In genomic region chr19:13864223-13864512, GRCh38 we compare ENCODE assay signal across 11 cellular contexts. TPM values are rescaled to one million over a fixed set of nuclear protein-coding genes. Genes with fewer than 3 reads are reported as not detected.
DNase-seq lines count a peak whose midpoint lies in the region; ATAC-seq, FAIRE-seq and TF ChIP-seq lines count a peak whose summit lies in the region.
"Had no signal": no experiment of that assay in that cellular context is flagged by ENCODE, and none has a peak within 500 bp of the region (broad histone marks: within the 10 kb centered on the region; RNA-seq: fewer than 3 reads in every experiment).

No MANE protein-coding gene starts in this region.

- no peak; the same call in 1 of the 2 replicates for TF ChIP-seq CTCF in HepG2 (CRISPR knock-in tag; IDR thresholded peaks at IDR 0.05)
- no peak for TF ChIP-seq CTCF in right lobe of liver (IDR thresholded peaks at IDR 0.05)
- TF ChIP-seq CTCF in vagina (IDR thresholded peaks at IDR 0.05) = no peak

- no peak overlapping the region for H3K9ac ChIP-seq in HepG2 (ENCODE audit: insufficient read depth, low read depth, low read length)

- H3K9me3 Mint-ChIP-seq in activated CD4-positive, alpha-beta memory T cell treated with anti-CD3 and anti-CD28 coated beads, Interleukin-2, amount 10 ng/mL, durations not matched to agents 7 days and 5 days = no peaks in the 10 kb centered on the region
- no peaks in the 10 kb centered on the region for H3K9me3 Mint-ChIP-seq in memory B cell

- no peaks in the 10 kb centered on the region for H4K20me1 ChIP-seq in HepG2 (ENCODE audit: insufficient read depth, low read length)

- BruUV-seq in HepG2 (replicated peaks; lab: Mats Ljungman, UMichigan) = no TSS peak

- ATAC-seq in HepG2 (peak; percentile 15), right lobe of liver (no peak), memory B cell (ENCODE audit: low read depth) (no peak), HG02870 (IDR thresholded peaks at IDR 0.05; ENCODE audit: unreplicated experiment) (no peak)
- ATAC-seq: activated CD4-positive, CD25-positive, alpha-beta regulatory T cell treated with anti-CD3 and anti-CD28 coated beads, Interleukin-2, amount 50 U/mL, for 24 hours had no signal

- WGBS in HepG2 (ENCODE audit: low lambda C conversion rate) = 0% methylated on average over 2 of the region's 6 CpGs
- WGBS in right lobe of liver (ENCODE audit: insufficient coverage, low coverage, low lambda C conversion rate, missing lambda C conversion rate) = 17% methylated on average over 2 of the region's 6 CpGs

- H3K27ac Mint-ChIP-seq in activated CD4-positive, alpha-beta memory T cell treated with anti-CD3 and anti-CD28 coated beads, Interleukin-2, amount 10 ng/mL, durations not matched to agents 7 days and 5 days = no peak overlapping the region
- no peak overlapping the region for H3K27ac Mint-ChIP-seq in memory B cell

- no peak for TF ChIP-seq POLR2A in HepG2 (IDR thresholded peaks at IDR 0.05; ENCODE audit: insufficient read depth in 1 of 2, low read depth in 2 of 2, low read length in 2 of 2)
- no peak for TF ChIP-seq POLR2A in right lobe of liver (IDR thresholded peaks at IDR 0.05)
- TF ChIP-seq POLR2A in vagina (IDR thresholded peaks at IDR 0.05) = no peak

- in situ Hi-C loops in HepG2 (cut with HindIII; ENCODE audit: extremely low pct_ligation_motif_present, low pct_unique_long_range_greater_than_20kb) = loop anchor here (5.0 kb wide), 1 partner anchor 82 kb away; no protein-coding TSS in a partner anchor

- POLR2A ChIA-PET in HepG2 (lab: Yijun Ruan, JAX) = interaction anchor here (0.8 kb wide), 1 partner anchor 69 kb away, joined by 4 read pairs; the partner anchor contains the start of gene ZSWIM4
- POLR2A ChIA-PET in activated CD4-positive, alpha-beta memory T cell treated with anti-CD3 and anti-CD28 coated beads, Interleukin-2, amount 10 ng/mL, durations not matched to agents 7 days and 5 days (lab: Charles Lee) = interaction anchor here (0.9 to 5.4 kb wide), 3 partner anchors 27 to 267 kb away, joined by 3 to 66 read pairs (median 23); no protein-coding TSS in a partner anchor

- H3K36me3 Mint-ChIP-seq in activated CD4-positive, alpha-beta memory T cell treated with anti-CD3 and anti-CD28 coated beads, Interleukin-2, amount 10 ng/mL, durations not matched to agents 7 days and 5 days (ENCODE audit: low read depth) = no peaks in the 10 kb centered on the region
- no peaks in the 10 kb centered on the region for H3K36me3 Mint-ChIP-seq in memory B cell

- H3K4me3 Mint-ChIP-seq in activated CD4-positive, alpha-beta memory T cell treated with anti-CD3 and anti-CD28 coated beads, Interleukin-2, amount 10 ng/mL, durations not matched to agents 7 days and 5 days = peak overlapping the region; percentile 67
- peak overlapping the region; percentile 72 for H3K4me3 Mint-ChIP-seq in memory B cell

- no peak for DNase-seq in HepG2 (ENCODE audit: low spot score)
- DNase-seq in right lobe of liver = no peak
- no peak for DNase-seq in activated CD4-positive, alpha-beta memory T cell treated with anti-CD3 and anti-CD28 coated beads, Interleukin-2, amount 10 ng/mL, durations not matched to agents 7 days and 5 days
- DNase-seq in memory B cell (ENCODE audit: low spot score in 2 of 2) = no peak
- DNase-seq in vagina (ENCODE audit: extremely low spot score in 2 of 2) = no peak
- DNase-seq in posterior cingulate gyrus = no peak
- DNase-seq in GF-D8 (lab: John Stamatoyannopoulos, UW) = no peak
- DNase-seq: GM23248 had no signal

- CTCF ChIA-PET in HepG2 (lab: Yijun Ruan, JAX; ENCODE audit: low intra/inter-chr PET ratio, low total read pairs) = interaction anchor here (2.8 kb wide), 1 partner anchor 79 kb away, joined by 38 read pairs; no protein-coding TSS in a partner anchor
- CTCF ChIA-PET in activated CD4-positive, alpha-beta memory T cell treated with anti-CD3 and anti-CD28 coated beads, Interleukin-2, amount 10 ng/mL, durations not matched to agents 7 days and 5 days (lab: Charles Lee) = interaction anchor here (1.1 to 6.1 kb wide), 6 partner anchors 8 to 142 kb away, joined by 3 to 190 read pairs (median 24); partner anchors contain the start of genes RFX1 and ZSWIM4

- no peaks in the 10 kb centered on the region for H3K79me2 ChIP-seq in HepG2 (ENCODE audit: insufficient read depth, low read length)

- H3K27ac ChIP-seq in HepG2 (ENCODE audit: extremely low read length, insufficient read depth, low read length) (no peak overlapping the region), right lobe of liver (no peak overlapping the region), vagina (peak overlapping the region; percentile 68)
- H3K27ac ChIP-seq: GM23248 had no signal

- peak overlapping the region; percentile 47 to 58 (median 49); a peak in 5 of 6 replicates for H3K4me3 ChIP-seq in HepG2 (replicated peaks in 1 of 3; ENCODE audit: insufficient read depth in 1 of 3, low read depth in 2 of 3, low read length in 3 of 3)
- H3K4me3 ChIP-seq in right lobe of liver = no peak overlapping the region
- no peak overlapping the region for H3K4me3 ChIP-seq in vagina

- H3K9me3 ChIP-seq in HepG2 (ENCODE audit: low read length) = no peaks in the 10 kb centered on the region
- no peaks in the 10 kb centered on the region for H3K9me3 ChIP-seq in right lobe of liver
- no peaks in the 10 kb centered on the region for H3K9me3 ChIP-seq in vagina

- no peak for TF ChIP-seq RAD21 in HepG2 (CRISPR knock-in tag; IDR thresholded peaks at IDR 0.05)

- peaks cover 36% of the 10 kb centered on the region for H3K4me1 ChIP-seq in HepG2 (ENCODE audit: insufficient read depth, low read length)
- peaks cover 0 to 6% (median 2%) of the 10 kb centered on the region in 4 donors for H3K4me1 ChIP-seq in right lobe of liver
- H3K4me1 ChIP-seq in vagina = peaks cover 30% of the 10 kb centered on the region

- H3K4me1 Mint-ChIP-seq in activated CD4-positive, alpha-beta memory T cell treated with anti-CD3 and anti-CD28 coated beads, Interleukin-2, amount 10 ng/mL, durations not matched to agents 7 days and 5 days = peaks cover 49% of the 10 kb centered on the region
- peaks cover 24% of the 10 kb centered on the region for H3K4me1 Mint-ChIP-seq in memory B cell

- peaks cover 29% of the 10 kb centered on the region for H3K27me3 Mint-ChIP-seq in activated CD4-positive, alpha-beta memory T cell treated with anti-CD3 and anti-CD28 coated beads, Interleukin-2, amount 10 ng/mL, durations not matched to agents 7 days and 5 days
- H3K27me3 Mint-ChIP-seq in memory B cell = peaks cover 28% of the 10 kb centered on the region

- H3K4me2 ChIP-seq in HepG2 (ENCODE audit: low read depth, low read length) = peak overlapping the region; percentile 55

- intact Hi-C loops in HepG2 (cut with micrococcal nuclease; ENCODE audit: unreplicated experiment) (loop anchor here (5.0 kb wide), 1 partner anchor 267 kb away; no protein-coding TSS in a partner anchor), right lobe of liver (cut with DNase I) (loop anchor here (5.0 to 10.0 kb wide), 3 partner anchors 77 to 589 kb away; no protein-coding TSS in a partner anchor), vagina (cut with DNase I) (loop anchor here (5.0 kb wide), 1 partner anchor 77 kb away; no protein-coding TSS in a partner anchor), posterior cingulate gyrus (cut with DNase I) (no loop called here)

- H3K27me3 ChIP-seq in HepG2 (ENCODE audit: control insufficient read depth in 1 of 2, insufficient read depth in 2 of 2, low read length in 2 of 2) = peaks cover 0 to 9% of the 10 kb centered on the region in 2 experiments; a peak in 1 of 5 replicates
- no peaks in the 10 kb centered on the region for H3K27me3 ChIP-seq in right lobe of liver
- H3K27me3 ChIP-seq in vagina = no peaks in the 10 kb centered on the region

- H3K36me3 ChIP-seq in HepG2 (replicated peaks in 1 of 2; ENCODE audit: control insufficient read depth in 1 of 2, insufficient read depth in 2 of 2, low read length in 2 of 2) (no peaks in the 10 kb centered on the region), right lobe of liver (no peaks in the 10 kb centered on the region), vagina (no peaks in the 10 kb centered on the region)

- no peak overlapping the region for H2AFZ ChIP-seq in HepG2 (ENCODE audit: low read length)

- FAIRE-seq in HepG2 (lab: Jason Lieb, UNC) = no peak

- TF ChIP-seq EP300 in HepG2 (IDR thresholded peaks at IDR 0.05; ENCODE audit: low read depth in 2 of 2, low read length in 2 of 2) (no peak), HepG2 (CRISPR knock-in tag; IDR thresholded peaks at IDR 0.05; ENCODE audit: borderline replicate concordance) (no peak)

RNA-seq across cellular contexts. Expression of gene NANOS3, which starts 12.8 kb away (rescaled TPM):
- total RNA-seq in HepG2 (2016; rRNA removed; fragmentation: Illumina TruSeq; extraction: Trizol) (not detected in 2 replicates), right lobe of liver (not detected), vagina (not detected)
- total RNA-seq in HepG2 (2016; cell fraction: cytosol; rRNA removed; fragmentation: Illumina TruSeq; extraction: Trizol; ENCODE audit: low read depth) = not detected in 2 replicates
- not detected in 2 replicates for total RNA-seq in HepG2 (2016; cell fraction: insoluble cytoplasmic fraction; rRNA removed; fragmentation: Illumina TruSeq; extraction: Trizol)
- not detected in 2 replicates for total RNA-seq in HepG2 (2016; cell fraction: membrane; rRNA removed; fragmentation: Illumina TruSeq; extraction: Trizol)
- not detected in 2 replicates for total RNA-seq in HepG2 (2016; cell fraction: nucleus; rRNA removed; fragmentation: Illumina TruSeq; extraction: Trizol)
- polyA plus RNA-seq in HepG2 (2011; rRNA removed) = 0.21 TPM in 1 of 2 replicates, not detected in the other
- polyA plus RNA-seq in HepG2 (2011; cell fraction: cytosol; rRNA removed) = not detected in 2 replicates
- polyA plus RNA-seq in HepG2 (2011; cell fraction: nucleus; rRNA removed) = 1.1 and 1.8 TPM in 2 replicates
- 1.1 TPM in 1 of 2 replicates, not detected in the other for polyA plus RNA-seq in HepG2 (2012)
- polyA plus RNA-seq in HepG2 (2016; cell fraction: cytosol; fragmentation: Illumina TruSeq; extraction: Trizol; ENCODE audit: low read depth) = not detected in 2 replicates
- not detected in 2 replicates for polyA plus RNA-seq in HepG2 (2016; cell fraction: insoluble cytoplasmic fraction; fragmentation: Illumina TruSeq; extraction: Trizol; ENCODE audit: low read depth)
- not detected in 2 replicates for polyA plus RNA-seq in HepG2 (2016; cell fraction: membrane; fragmentation: Illumina TruSeq; extraction: Trizol; ENCODE audit: low read depth)
- polyA plus RNA-seq in HepG2 (2016; cell fraction: nucleus; fragmentation: Illumina TruSeq; extraction: Trizol; ENCODE audit: insufficient read depth, low read depth) = not detected in 2 replicates
- polyA minus RNA-seq in HepG2 (2011; rRNA and poly(A)+ RNA removed; ENCODE audit: low replicate concordance) = not detected in 2 replicates
- polyA minus RNA-seq in HepG2 (2011; cell fraction: cytosol; rRNA and poly(A)+ RNA removed) = not detected in 2 replicates
- not detected in 2 replicates for polyA minus RNA-seq in HepG2 (2011; cell fraction: nucleus; rRNA and poly(A)+ RNA removed)
- under 1 TPM; 0.65 to 0.95 TPM for total RNA-seq in activated CD4-positive, alpha-beta memory T cell treated with anti-CD3 and anti-CD28 coated beads, Interleukin-2, amount 10 ng/mL, durations not matched to agents 7 days and 5 days
- total RNA-seq: GM23248 had no signal
- polyA plus RNA-seq: adipose tissue had no signal

RNA-seq across cellular contexts. Expression of gene BRME1, which starts 41.7 kb away (rescaled TPM):
- 0.84 and 1.5 TPM in 2 replicates for total RNA-seq in HepG2 (2016; rRNA removed; fragmentation: Illumina TruSeq; extraction: Trizol)
- total RNA-seq in HepG2 (2016; cell fraction: cytosol; rRNA removed; fragmentation: Illumina TruSeq; extraction: Trizol; ENCODE audit: low read depth) = 0.35 and 0.40 TPM in 2 replicates
- 1.1 TPM in 2 replicates for total RNA-seq in HepG2 (2016; cell fraction: insoluble cytoplasmic fraction; rRNA removed; fragmentation: Illumina TruSeq; extraction: Trizol)
- total RNA-seq in HepG2 (2016; cell fraction: membrane; rRNA removed; fragmentation: Illumina TruSeq; extraction: Trizol) = 0.25 and 0.69 TPM in 2 replicates
- total RNA-seq in HepG2 (2016; cell fraction: nucleus; rRNA removed; fragmentation: Illumina TruSeq; extraction: Trizol) = 1.2 and 1.3 TPM in 2 replicates
- polyA plus RNA-seq in HepG2 (2011; rRNA removed) = 0.74 and 0.91 TPM in 2 replicates
- 0.55 and 0.72 TPM in 2 replicates for polyA plus RNA-seq in HepG2 (2011; cell fraction: cytosol; rRNA removed)
- polyA plus RNA-seq in HepG2 (2011; cell fraction: nucleus; rRNA removed) = 5.7 and 8.2 TPM in 2 replicates
- polyA plus RNA-seq in HepG2 (2012) = 1.3 and 1.8 TPM in 2 replicates
- polyA plus RNA-seq in HepG2 (2016; cell fraction: cytosol; fragmentation: Illumina TruSeq; extraction: Trizol; ENCODE audit: low read depth) = 0.09 TPM in 1 of 2 replicates, not detected in the other
- polyA plus RNA-seq in HepG2 (2016; cell fraction: insoluble cytoplasmic fraction; fragmentation: Illumina TruSeq; extraction: Trizol; ENCODE audit: low read depth) = 1.1 and 1.8 TPM in 2 replicates
- polyA plus RNA-seq in HepG2 (2016; cell fraction: membrane; fragmentation: Illumina TruSeq; extraction: Trizol; ENCODE audit: low read depth) = 0.23 and 0.31 TPM in 2 replicates
- 5.8 and 5.9 TPM in 2 replicates for polyA plus RNA-seq in HepG2 (2016; cell fraction: nucleus; fragmentation: Illumina TruSeq; extraction: Trizol; ENCODE audit: insufficient read depth, low read depth)
- polyA minus RNA-seq in HepG2 (2011; rRNA and poly(A)+ RNA removed; ENCODE audit: low replicate concordance) = 1.2 and 5.8 TPM in 2 replicates
- polyA minus RNA-seq in HepG2 (2011; cell fraction: cytosol; rRNA and poly(A)+ RNA removed) = 1.3 TPM in 1 of 2 replicates, not detected in the other
- polyA minus RNA-seq in HepG2 (2011; cell fraction: nucleus; rRNA and poly(A)+ RNA removed) = 2.2 and 2.4 TPM in 2 replicates
- 1 to 10 TPM in 4 of 6 experiments, under 1 TPM in 2; 0.34 to 3.7 (median 1.2) TPM for total RNA-seq in right lobe of liver
- total RNA-seq in activated CD4-positive, alpha-beta memory T cell treated with anti-CD3 and anti-CD28 coated beads, Interleukin-2, amount 10 ng/mL, durations not matched to agents 7 days and 5 days = 1 to 10 TPM; 3.8 to 4.4 TPM
- 12.0 TPM for total RNA-seq in vagina

RNA-seq across cellular contexts. Expression of gene CC2D1A, which starts 41.8 kb away (rescaled TPM):
- total RNA-seq in HepG2 (2016; rRNA removed; fragmentation: Illumina TruSeq; extraction: Trizol) (6.4 and 9.7 TPM in 2 replicates), right lobe of liver (10 to 100 TPM; 16.5 to 29.8 (median 18.1) TPM), vagina (44.4 TPM)
- total RNA-seq in HepG2 (2016; cell fraction: cytosol; rRNA removed; fragmentation: Illumina TruSeq; extraction: Trizol; ENCODE audit: low read depth) = 5.0 and 5.7 TPM in 2 replicates
- total RNA-seq in HepG2 (2016; cell fraction: insoluble cytoplasmic fraction; rRNA removed; fragmentation: Illumina TruSeq; extraction: Trizol) = 4.7 and 10.2 TPM in 2 replicates
- total RNA-seq in HepG2 (2016; cell fraction: membrane; rRNA removed; fragmentation: Illumina TruSeq; extraction: Trizol) = 5.3 and 5.8 TPM in 2 replicates
- total RNA-seq in HepG2 (2016; cell fraction: nucleus; rRNA removed; fragmentation: Illumina TruSeq; extraction: Trizol) = 9.4 and 12.9 TPM in 2 replicates
- 11.5 and 17.0 TPM in 2 replicates for polyA plus RNA-seq in HepG2 (2011; rRNA removed)
- polyA plus RNA-seq in HepG2 (2011; cell fraction: cytosol; rRNA removed) = 4.6 and 5.8 TPM in 2 replicates
- polyA plus RNA-seq in HepG2 (2011; cell fraction: nucleus; rRNA removed) = 100 and 116 TPM in 2 replicates
- polyA plus RNA-seq in HepG2 (2012) = 16.4 and 23.4 TPM in 2 replicates
- polyA plus RNA-seq in HepG2 (2016; cell fraction: cytosol; fragmentation: Illumina TruSeq; extraction: Trizol; ENCODE audit: low read depth) = 1.2 and 1.8 TPM in 2 replicates
- polyA plus RNA-seq in HepG2 (2016; cell fraction: insoluble cytoplasmic fraction; fragmentation: Illumina TruSeq; extraction: Trizol; ENCODE audit: low read depth) = 9.0 and 11.9 TPM in 2 replicates
- 2.8 and 3.2 TPM in 2 replicates for polyA plus RNA-seq in HepG2 (2016; cell fraction: membrane; fragmentation: Illumina TruSeq; extraction: Trizol; ENCODE audit: low read depth)
- 55.9 and 56.2 TPM in 2 replicates for polyA plus RNA-seq in HepG2 (2016; cell fraction: nucleus; fragmentation: Illumina TruSeq; extraction: Trizol; ENCODE audit: insufficient read depth, low read depth)
- 13.2 and 19.3 TPM in 2 replicates for polyA minus RNA-seq in HepG2 (2011; rRNA and poly(A)+ RNA removed; ENCODE audit: low replicate concordance)
- polyA minus RNA-seq in HepG2 (2011; cell fraction: cytosol; rRNA and poly(A)+ RNA removed) = 4.7 and 6.5 TPM in 2 replicates
- 20.1 and 21.6 TPM in 2 replicates for polyA minus RNA-seq in HepG2 (2011; cell fraction: nucleus; rRNA and poly(A)+ RNA removed)
- 10 to 100 TPM; 30.6 to 32.7 TPM for total RNA-seq in activated CD4-positive, alpha-beta memory T cell treated with anti-CD3 and anti-CD28 coated beads, Interleukin-2, amount 10 ng/mL, durations not matched to agents 7 days and 5 days

Comparison
In these comparisons a context has a peak if more than half of its experiments do, and no peak if none do; other contexts are left out.
1. H3K4me3 ChIP-seq: peak in HepG2 (3 of 3); none in right lobe of liver (0 of 3) and vagina (0 of 2).